In the genomic region with DNA sequence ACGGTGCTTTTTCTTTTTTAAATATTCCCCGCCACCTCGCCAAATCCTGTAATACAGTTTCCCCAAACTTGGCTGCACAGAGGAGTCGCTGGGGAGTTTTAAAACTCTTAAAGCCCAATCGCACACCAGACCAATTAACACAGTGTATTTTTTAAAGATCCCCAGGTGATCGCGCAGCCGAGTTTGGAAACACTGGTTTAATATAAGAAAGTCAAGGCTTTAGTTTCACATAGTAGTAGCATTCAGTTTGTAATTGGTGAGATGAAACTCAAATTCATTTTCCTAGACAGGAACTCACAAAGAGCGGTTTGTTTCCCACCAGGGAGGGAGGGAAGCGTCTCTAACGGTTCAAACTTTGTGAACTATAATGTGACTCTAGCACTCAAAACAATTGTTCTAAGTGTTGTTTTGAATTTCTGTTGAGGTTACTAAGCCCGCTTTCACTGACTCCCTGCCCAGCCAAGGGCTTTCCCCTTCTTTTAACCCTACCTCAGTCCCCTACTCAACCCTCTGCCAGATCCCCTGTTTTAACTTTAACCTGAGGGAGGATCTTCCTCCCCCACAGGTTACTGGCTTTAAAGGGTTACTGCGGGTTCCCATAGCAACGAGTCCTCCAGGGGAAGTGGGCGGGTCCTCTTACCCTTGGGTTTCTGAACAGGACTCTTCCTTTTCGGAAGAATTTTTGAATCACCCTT, we compare ENCODE assay signal across 7 cellular contexts. TPM values are rescaled to one million over a fixed set of nuclear protein-coding genes. Genes with fewer than 3 reads are reported as not detected.
DNase-seq lines count a peak whose midpoint lies in the region; ATAC-seq and TF ChIP-seq lines count a peak whose summit lies in the region.

No MANE protein-coding gene starts in this region.

- H3K27ac Mint-ChIP-seq in activated CD4-positive, alpha-beta T cell treated with anti-CD3 and anti-CD28 coated beads, Interleukin-2, amount 10 ng/mL, durations not matched to agents 7 days and 5 days = peak overlapping the region; percentile 65

- peak; percentile 68 for DNase-seq in GM13977 (ENCODE audit: low spot score)
- peak; percentile 86 for DNase-seq in NCI-H345 (lab: John Stamatoyannopoulos, UW)
- DNase-seq in activated CD4-positive, alpha-beta T cell treated with anti-CD3 and anti-CD28 coated beads, Interleukin-2, amount 10 ng/mL, durations not matched to agents 7 days and 5 days = peak; percentile 75
- peak; percentile 59 for DNase-seq in mucosa of gallbladder (ENCODE audit: low spot score)
- DNase-seq in substantia nigra (lab: John Stamatoyannopoulos, UW) = peak in 28 of 49 donors; percentile 2 to 69 (median 21)

- no peak for TF ChIP-seq CTCF in GM13977 (IDR thresholded peaks at IDR 0.05; ENCODE audit: extremely low read depth, insufficient read depth, missing control alignments)

- H3K4me1 Mint-ChIP-seq in activated CD4-positive, alpha-beta T cell treated with anti-CD3 and anti-CD28 coated beads, Interleukin-2, amount 10 ng/mL, durations not matched to agents 7 days and 5 days = peaks cover 22% of the 10 kb centered on the region

- ATAC-seq in HG03066 (IDR thresholded peaks at IDR 0.05; ENCODE audit: low read depth, unreplicated experiment) (peak; percentile 45), esophagus mucosa (peak; percentile 38)

- H3K36me3 Mint-ChIP-seq in activated CD4-positive, alpha-beta T cell treated with anti-CD3 and anti-CD28 coated beads, Interleukin-2, amount 10 ng/mL, durations not matched to agents 7 days and 5 days (ENCODE audit: low read depth) = no peaks in the 10 kb centered on the region

- POLR2A ChIA-PET in activated CD4-positive, alpha-beta T cell treated with anti-CD3 and anti-CD28 coated beads, Interleukin-2, amount 10 ng/mL, durations not matched to agents 7 days and 5 days (lab: Charles Lee) = no interaction called here

- peak overlapping the region; percentile 78 for H3K4me3 Mint-ChIP-seq in activated CD4-positive, alpha-beta T cell treated with anti-CD3 and anti-CD28 coated beads, Interleukin-2, amount 10 ng/mL, durations not matched to agents 7 days and 5 days

- H3K9me3 Mint-ChIP-seq in activated CD4-positive, alpha-beta T cell treated with anti-CD3 and anti-CD28 coated beads, Interleukin-2, amount 10 ng/mL, durations not matched to agents 7 days and 5 days = no peaks in the 10 kb centered on the region

- H3K27me3 Mint-ChIP-seq in activated CD4-positive, alpha-beta T cell treated with anti-CD3 and anti-CD28 coated beads, Interleukin-2, amount 10 ng/mL, durations not matched to agents 7 days and 5 days = peaks cover 20% of the 10 kb centered on the region

- CTCF ChIA-PET in activated CD4-positive, alpha-beta T cell treated with anti-CD3 and anti-CD28 coated beads, Interleukin-2, amount 10 ng/mL, durations not matched to agents 7 days and 5 days (lab: Charles Lee) = interaction anchor here (0.6 kb wide), 1 partner anchor 11 kb away, joined by 3 read pairs; no protein-coding TSS in a partner anchor

- in situ Hi-C loops in GM13977 (cut with MboI; ENCODE audit: low pct_unique_long_range_greater_than_20kb, low sequenced_read_pairs, unreplicated experiment) = no loop called here

- H3K27ac ChIP-seq in substantia nigra (ENCODE audit: low read depth, low read length, poor library complexity, severe bottlenecking) = peak overlapping the region; percentile 95

RNA-seq across cellular contexts. Expression of a gene that starts 25.7 kb away (rescaled TPM):
- 1 to 10 TPM; 5.5 to 6.6 TPM for total RNA-seq in activated CD4-positive, alpha-beta T cell treated with anti-CD3 and anti-CD28 coated beads, Interleukin-2, amount 10 ng/mL, durations not matched to agents 7 days and 5 days
- total RNA-seq in esophagus mucosa = 10.0 TPM
- 33.6 TPM for total RNA-seq in mucosa of gallbladder

Comparison
In these comparisons a context has a peak if more than half of its experiments do, and no peak if none do; other contexts are left out.
1. Peak in every context shown above with its lines: DNase-seq, ATAC-seq and H3K27ac ChIP-seq.
2. DNase-seq: peak in every context shown above with its lines; median percentile 86 in NCI-H345; 75 in activated CD4-positive, alpha-beta T cell treated with anti-CD3 and anti-CD28 coated beads, Interleukin-2, amount 10 ng/mL, durations not matched to agents 7 days and 5 days; 68 in GM13977; 59 in mucosa of gallbladder; 21 in substantia nigra.